In the genomic region with DNA sequence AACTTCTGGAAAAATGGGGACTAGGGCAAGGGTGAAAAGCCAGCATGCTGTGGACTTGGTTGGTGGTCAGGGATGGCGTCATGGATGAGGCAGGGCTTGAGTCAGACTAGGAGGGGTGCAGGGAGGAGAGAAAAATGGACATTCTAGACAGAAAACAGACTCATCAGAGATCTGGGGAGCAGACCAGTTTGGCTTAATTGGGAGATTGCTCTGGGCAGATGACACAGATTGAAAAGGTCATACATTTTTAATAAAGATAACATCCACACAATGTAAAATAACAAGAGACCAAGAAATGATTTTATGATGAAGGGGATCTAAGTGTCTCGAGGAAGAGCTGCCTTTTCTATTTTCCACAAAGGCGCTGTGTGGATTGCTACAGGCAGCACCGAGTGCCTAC, we compare ENCODE assay signal across 5 cellular contexts.
"Had no signal": no experiment of that assay in that cellular context is flagged by ENCODE, and none has a peak within 500 bp of the region (broad histone marks: within the 10 kb centered on the region; RNA-seq: fewer than 3 reads in every experiment).

No MANE protein-coding gene starts in this region.

- H3K4me1 Mint-ChIP-seq: GM23338 had no signal

- H2AFZ ChIP-seq: GM23338 had no signal

- H3K9me3 Mint-ChIP-seq: GM23338, H9 had no signal

- H3K4me3 Mint-ChIP-seq: GM23338, H9 had no signal

- H3K27ac Mint-ChIP-seq: GM23338, H9 had no signal

- ATAC-seq: GM23338, K562 had no signal

- DNase-seq: H9, HCEC 1CT, IMR-90 had no signal

- H3K4me2 ChIP-seq: GM23338 had no signal

- H3K4me3 ChIP-seq: GM23338, K562 had no signal
